Comparison of ENCODE assay signal across 32 cellular contexts in the genomic region with DNA sequence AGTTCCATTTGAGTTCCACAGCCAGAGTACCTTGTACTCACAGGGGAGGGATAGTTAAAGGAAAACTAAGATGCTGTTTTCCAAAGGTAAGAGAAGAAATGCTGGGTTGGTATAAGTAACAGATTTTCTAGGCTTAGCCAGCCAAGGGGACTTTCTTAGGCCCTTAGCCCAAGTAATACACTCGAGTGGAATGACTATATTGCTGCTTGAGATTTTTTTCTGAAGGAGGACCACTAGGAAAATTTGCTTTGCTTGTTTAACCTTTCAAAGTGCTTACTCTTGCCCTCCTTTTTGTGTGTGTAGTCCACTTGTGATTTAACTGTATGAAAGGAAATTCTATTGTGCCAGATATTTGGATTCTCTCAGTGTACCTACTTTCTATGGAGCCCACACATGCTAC. TPM values are rescaled to one million over a fixed set of nuclear protein-coding genes. Genes with fewer than 3 reads are reported as not detected.
DNase-seq lines count a peak whose midpoint lies in the region; ATAC-seq, FAIRE-seq and TF ChIP-seq lines count a peak whose summit lies in the region.
"Had no signal": no experiment of that assay in that cellular context is flagged by ENCODE, and none has a peak within 500 bp of the region (broad histone marks: within the 10 kb centered on the region; RNA-seq: fewer than 3 reads in every experiment).

No MANE protein-coding gene starts in this region.

- H2BK120ac ChIP-seq in H1 (replicated peaks; ENCODE audit: low read depth, low read length), result no peak overlapping the region

- H3K27ac ChIP-seq in H1 (ENCODE audit: low read depth, low read length), result no peak overlapping the region
- no peak overlapping the region for H3K27ac ChIP-seq in lower lobe of right lung
- H3K27ac ChIP-seq in osteoblast (ENCODE audit: low read depth, low read length), result no peak overlapping the region
- H3K27ac ChIP-seq in upper lobe of right lung, result no peak overlapping the region
- H3K27ac ChIP-seq in PC-3 (ENCODE audit: low read length), result no peak overlapping the region
- H3K27ac ChIP-seq: BLaER1 had no signal

- no peak for TF ChIP-seq EP300 in H1 (IDR thresholded peaks at IDR 0.05; ENCODE audit: borderline replicate concordance in 1 of 2, low read depth in 2 of 2, low read length in 2 of 2)

- peak; percentile 75 to 90 for ATAC-seq in lower lobe of right lung
- peak; percentile 69 for ATAC-seq in upper lobe of right lung
- ATAC-seq in PC-3, result no peak
- ATAC-seq in esophagus mucosa, result no peak

- no peaks in the 10 kb centered on the region for H3K9me2 ChIP-seq in PC-3 (replicated peaks; ENCODE audit: low read length)

- H2AFZ ChIP-seq in H1 (ENCODE audit: low read length) (no peak overlapping the region), osteoblast (ENCODE audit: low read length) (no peak overlapping the region), PC-3 (ENCODE audit: low read length) (no peak overlapping the region)

- no peaks in the 10 kb centered on the region for H3K79me2 ChIP-seq in H1 (ENCODE audit: control insufficient read depth in 1 of 2, insufficient read depth in 2 of 2, low read length in 2 of 2)
- H3K79me2 ChIP-seq in osteoblast (ENCODE audit: insufficient read depth, low read length), result no peaks in the 10 kb centered on the region
- H3K79me2 ChIP-seq in PC-3 (ENCODE audit: low read length), result no peaks in the 10 kb centered on the region

- TF ChIP-seq CTCF in H1 (IDR thresholded peaks at IDR 0.05; ENCODE audit: control extremely low read depth in 1 of 3, insufficient read depth in 1 of 3, low read depth in 1 of 3, low read length in 3 of 3), result no peak
- no peak for TF ChIP-seq CTCF in lower lobe of right lung (IDR thresholded peaks at IDR 0.05)
- no peak for TF ChIP-seq CTCF in osteoblast (IDR thresholded peaks at IDR 0.05; ENCODE audit: extremely low read depth, low read depth, low read length)
- TF ChIP-seq CTCF in upper lobe of right lung (IDR thresholded peaks at IDR 0.05), result no peak
- TF ChIP-seq CTCF in PC-3 (conservative IDR thresholded peaks at IDR 0.05; ENCODE audit: low read depth, low read length), result no peak

- no peak overlapping the region for H3K18ac ChIP-seq in H1 (ENCODE audit: extremely low read depth, low read length)

- H3K4me3 ChIP-seq in H1 (ENCODE audit: extremely low read depth in 1 of 4, insufficient read depth in 2 of 4, low read depth in 3 of 4, low read length in 4 of 4) (no peak overlapping the region), lower lobe of right lung (no peak overlapping the region), osteoblast (ENCODE audit: insufficient read depth, low read length) (no peak overlapping the region), upper lobe of right lung (no peak overlapping the region), PC-3 (ENCODE audit: low read length) (no peak overlapping the region)
- H3K4me3 ChIP-seq: BLaER1 had no signal

- H3K4me2 ChIP-seq in H1 (ENCODE audit: insufficient read depth in 1 of 2, low read depth in 2 of 2, low read length in 2 of 2) (no peak overlapping the region), osteoblast (ENCODE audit: insufficient read depth, low read length) (no peak overlapping the region), PC-3 (ENCODE audit: low read length) (no peak overlapping the region)
- H3K4me2 ChIP-seq: BLaER1 had no signal

- H4K8ac ChIP-seq in H1 (ENCODE audit: extremely low read depth, insufficient read depth, low read length), result no peak overlapping the region

- DNase-seq in H1 (ENCODE audit: low read depth in 1 of 2, low spot score in 2 of 2) (no peak), lower lobe of right lung (no peak), osteoblast (ENCODE audit: insufficient read length, low spot score, missing footprints) (peak; percentile 58), upper lobe of right lung (no peak), iPS-NIHi7 (ENCODE audit: extremely low spot score) (no peak), PC-3 (no peak), GM03348 (ENCODE audit: low spot score) (no peak)
- DNase-seq: 8988T; ACHN; BE2C; C1 segment of cervical spinal cord; CD4-positive, alpha-beta memory T cell; CD4-positive, CD25-positive, alpha-beta regulatory T cell; CD8-positive, alpha-beta memory T cell; COR-L47; DMS 273 treated with DMSO at 0.1 percent for 48 hours; DMS153; DMS53; DMS79; DND-41; EL; GDM1 had no signal

- no peak for FAIRE-seq in H1 (lab: Jason Lieb, UNC)
- FAIRE-seq: A204.1, GM12891, GM19239 had no signal

- H3K4ac ChIP-seq in H1 (replicated peaks; ENCODE audit: insufficient read length, low read depth, low read length), result peak overlapping the region; percentile 64

- CTCF ChIA-PET in H1 (lab: Charles Lee; ENCODE audit: partially characterized antibody) (interaction anchor here (1.9 kb wide), 1 partner anchor 12 kb away, joined by 6 read pairs; no protein-coding TSS in a partner anchor), PC-3 (lab: Charles Lee) (no interaction called here)

- 90% methylated on average over 1 of the region's 1 CpG; no CpG with 5 or more reads in 1 of the 2 experiments for WGBS in H1 (ENCODE audit: extremely low coverage in 1 of 2, insufficient coverage in 1 of 2, insufficient read length in 1 of 2, insufficient replicate concordance in 2 of 2, low coverage in 1 of 2, low lambda C conversion rate in 2 of 2, missing lambda C conversion rate in 1 of 2), 2 experiments

- H3K79me1 ChIP-seq in H1 (ENCODE audit: low read depth, low read length), result no peaks in the 10 kb centered on the region

- H3K23me2 ChIP-seq in H1 (ENCODE audit: low read depth, low read length), result no peaks in the 10 kb centered on the region

- H3K9ac ChIP-seq in H1 (replicated peaks in 1 of 4; ENCODE audit: extremely low read depth in 1 of 4, low read depth in 3 of 4, low read length in 3 of 4), result no peak overlapping the region
- no peak overlapping the region for H3K9ac ChIP-seq in PC-3 (ENCODE audit: low read length)
- H3K9ac ChIP-seq: BLaER1 had no signal

- no peak overlapping the region for H2BK20ac ChIP-seq in H1 (ENCODE audit: low read length)

- no peak overlapping the region for H4K91ac ChIP-seq in H1 (replicated peaks; ENCODE audit: insufficient read length, low read length)

- no peak overlapping the region for H4K5ac ChIP-seq in H1 (ENCODE audit: insufficient read length, low read depth, low read length)

- POLR2A ChIA-PET in H1 (lab: Charles Lee; ENCODE audit: partially characterized antibody), result no interaction called here
- POLR2A ChIA-PET in PC-3 (lab: Charles Lee; ENCODE audit: unreplicated experiment), result interaction anchor here (0.7 kb wide), 1 partner anchor 69 kb away, joined by 3 read pairs; no protein-coding TSS in a partner anchor

- H3K27me3 ChIP-seq in H1 (replicated peaks in 1 of 4; ENCODE audit: control insufficient read depth in 3 of 4, extremely low read depth in 1 of 4, insufficient read depth in 3 of 4, low read length in 3 of 4), result no peaks in the 10 kb centered on the region
- H3K27me3 ChIP-seq in lower lobe of right lung (ENCODE audit: low read depth), result no peaks in the 10 kb centered on the region
- no peaks in the 10 kb centered on the region for H3K27me3 ChIP-seq in osteoblast (ENCODE audit: insufficient read depth, low read length)
- H3K27me3 ChIP-seq in upper lobe of right lung, result no peaks in the 10 kb centered on the region
- H3K27me3 ChIP-seq in PC-3 (ENCODE audit: low read length), result peaks cover 25% of the 10 kb centered on the region
- H3K27me3 ChIP-seq: BE2C, BLaER1 had no signal

- H2AK5ac ChIP-seq in H1 (ENCODE audit: low read depth, low read length), result no peak overlapping the region

- H3K4me1 ChIP-seq in H1 (replicated peaks in 1 of 4; ENCODE audit: control insufficient read depth in 3 of 4, insufficient read depth in 4 of 4, low read length in 3 of 4), result peaks cover 0 to 9% (median 3%) of the 10 kb centered on the region in 4 experiments; a peak in 3 of 7 replicates
- no peaks in the 10 kb centered on the region for H3K4me1 ChIP-seq in lower lobe of right lung
- no peaks in the 10 kb centered on the region for H3K4me1 ChIP-seq in osteoblast (ENCODE audit: insufficient read depth, low read length)
- H3K4me1 ChIP-seq in upper lobe of right lung, result peaks cover 2% of the 10 kb centered on the region
- no peaks in the 10 kb centered on the region for H3K4me1 ChIP-seq in PC-3 (ENCODE audit: insufficient read depth, low read length)
- H3K4me1 ChIP-seq: BE2C, BLaER1 had no signal

- no peak overlapping the region for H2BK5ac ChIP-seq in H1 (ENCODE audit: low read depth, low read length)

- no peak overlapping the region for H2BK15ac ChIP-seq in H1 (ENCODE audit: low read length)

- H3K9me3 ChIP-seq in H1 (ENCODE audit: insufficient read depth in 2 of 2, low read depth in 1 of 2, low read length in 1 of 2) (no peaks in the 10 kb centered on the region), lower lobe of right lung (no peaks in the 10 kb centered on the region), osteoblast (ENCODE audit: low read depth, low read length) (no peaks in the 10 kb centered on the region), upper lobe of right lung (no peaks in the 10 kb centered on the region), PC-3 (ENCODE audit: low read length) (no peaks in the 10 kb centered on the region)
- H3K9me3 ChIP-seq: BE2C, BLaER1 had no signal

- H4K20me1 ChIP-seq in H1 (replicated peaks in 1 of 2; ENCODE audit: control insufficient read depth in 1 of 2, insufficient read depth in 2 of 2, low read length in 2 of 2), result no peaks in the 10 kb centered on the region
- H4K20me1 ChIP-seq in osteoblast (ENCODE audit: insufficient read depth, low read length), result no peaks in the 10 kb centered on the region
- no peaks in the 10 kb centered on the region for H4K20me1 ChIP-seq in PC-3 (ENCODE audit: low read length)
- H4K20me1 ChIP-seq: BLaER1 had no signal

- H2BK12ac ChIP-seq in H1 (ENCODE audit: low read depth, low read length), result no peak overlapping the region

- no peak overlapping the region for H3K14ac ChIP-seq in H1 (ENCODE audit: insufficient read length)

- TF ChIP-seq POLR2A in H1 (IDR thresholded peaks at IDR 0.05; ENCODE audit: control extremely low read depth in 1 of 2, low read depth in 2 of 2, low read length in 2 of 2), result no peak

- H3K36me3 ChIP-seq in H1 (ENCODE audit: control insufficient read depth in 2 of 4, insufficient read depth in 4 of 4, low read length in 3 of 4) (no peaks in the 10 kb centered on the region), lower lobe of right lung (no peaks in the 10 kb centered on the region), osteoblast (ENCODE audit: insufficient read depth, low read length) (no peaks in the 10 kb centered on the region), upper lobe of right lung (no peaks in the 10 kb centered on the region), PC-3 (ENCODE audit: low read depth, low read length) (no peaks in the 10 kb centered on the region)
- H3K36me3 ChIP-seq: BE2C, BLaER1 had no signal

- H3K23ac ChIP-seq in H1 (ENCODE audit: insufficient read length), result no peak overlapping the region

- H3F3A ChIP-seq in PC-3 (ENCODE audit: low read length, unreplicated experiment), result no peaks in the 10 kb centered on the region

- no peak overlapping the region for H3K56ac ChIP-seq in H1 (replicated peaks; ENCODE audit: insufficient read length, low read depth, low read length)

- intact Hi-C loops in lower lobe of right lung (cut with DNase I), result no loop called here
- intact Hi-C loops in upper lobe of right lung (cut with DNase I), result no loop called here
- intact Hi-C loops in PC-3 (cut with micrococcal nuclease), result no loop called here

- no TSS peak for BruUV-seq in PC-3 (replicated peaks; lab: Mats Ljungman, UMichigan)

- TF ChIP-seq RAD21 in H1 (IDR thresholded peaks at IDR 0.05 in 1 of 2, conservative IDR thresholded peaks at IDR 0.05 in 1 of 2; ENCODE audit: low read depth in 2 of 2, low read length in 2 of 2), result no peak

RNA-seq across cellular contexts. Expression of a gene that starts 50.5 kb away (rescaled TPM):
- not detected in 2 replicates for total RNA-seq in H1 (2021; fragmentation: NEBNext Ultra II Directional; extraction: Animal tissue kit (Norgen Biotek cat#: 25700))
- not detected in 2 replicates for polyA plus RNA-seq in H1 (2011; rRNA removed)
- polyA plus RNA-seq in H1 (2011; cell fraction: cytosol; rRNA removed), result 0.05 TPM
- polyA plus RNA-seq in H1 (2011; cell fraction: nucleus; rRNA removed), result not detected
- polyA plus RNA-seq in H1 (2012, experiment 1 of 2), result not detected in 4 replicates
- polyA plus RNA-seq in H1 (2012, experiment 2 of 2), result not detected
- 0.04 TPM for polyA plus RNA-seq in H1 (2013, experiment 1 of 2)
- 0.04 TPM for polyA plus RNA-seq in H1 (2013, experiment 2 of 2)
- not detected in 2 replicates for polyA minus RNA-seq in H1 (2011; rRNA and poly(A)+ RNA removed)
- polyA minus RNA-seq in H1 (2011; cell fraction: cytosol; rRNA and poly(A)+ RNA removed), result not detected
- 1.9 TPM for polyA minus RNA-seq in H1 (2011; cell fraction: nucleus; rRNA and poly(A)+ RNA removed)
- total RNA-seq in lower lobe of right lung (5.6 TPM), osteoblast (not detected in 2 replicates), upper lobe of right lung (0.69 TPM), PC-3 (2014; rRNA removed) (not detected in 2 replicates), esophagus mucosa (not detected)
- total RNA-seq: A673, Daoy, G401 had no signal
- polyA plus RNA-seq: AG04450; CD14-positive monocyte; CD4-positive, CD25-positive, alpha-beta regulatory T cell had no signal

Comparison
In these comparisons a context has a peak if more than half of its experiments do, and no peak if none do; other contexts are left out.
1. ATAC-seq: peak in lower lobe of right lung (2 of 2) and upper lobe of right lung (single experiment); none in PC-3 (single experiment) and esophagus mucosa (single experiment).